Comparison of ENCODE assay signal across 8 cellular contexts in the genomic region with DNA sequence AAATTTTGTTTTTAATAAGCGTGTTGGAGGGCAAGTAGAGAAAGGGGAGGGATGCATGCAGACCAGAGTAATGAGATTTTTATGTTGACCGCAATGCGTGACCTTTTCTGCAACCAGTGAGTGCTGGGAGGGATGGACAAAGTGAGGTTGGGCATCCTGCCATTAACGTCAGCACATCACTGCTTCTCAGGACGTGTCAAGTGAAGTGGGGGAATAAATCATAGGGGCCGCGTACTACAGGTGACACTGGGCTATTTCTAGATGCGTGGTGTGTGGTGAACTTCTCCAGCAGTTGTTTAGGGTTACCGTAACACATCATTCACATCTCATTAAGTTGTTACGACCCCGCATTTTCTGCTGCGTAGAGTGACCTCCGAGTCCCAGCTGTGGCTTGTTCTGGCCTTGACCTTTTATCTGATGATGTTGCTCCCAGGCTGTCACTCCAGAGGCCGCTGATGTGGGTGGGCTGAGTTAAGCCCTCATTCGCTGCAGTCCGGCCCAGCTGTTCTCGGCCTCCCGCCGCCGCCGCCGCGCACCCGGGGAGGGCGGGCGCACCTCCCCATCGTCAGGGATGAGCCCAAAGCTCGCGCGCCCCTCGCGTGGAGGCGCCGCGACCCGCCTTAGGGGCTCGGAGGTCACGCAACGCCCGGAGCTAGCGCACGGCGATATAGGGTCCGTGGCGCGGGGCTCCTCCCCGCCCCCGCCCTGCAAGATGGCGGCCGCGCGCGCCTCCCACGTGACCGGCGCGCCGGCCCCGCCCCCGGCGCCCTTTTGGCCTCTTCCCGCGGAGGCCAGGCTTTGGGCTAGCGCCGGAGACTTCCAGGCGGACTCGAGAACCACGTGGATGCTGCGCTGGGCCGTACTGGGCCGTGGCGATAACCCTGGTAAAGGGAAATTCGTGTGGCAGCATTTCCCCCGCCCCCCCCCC. TPM values are rescaled to one million over a fixed set of nuclear protein-coding genes. Genes with fewer than 3 reads are reported as not detected.
DNase-seq lines count a peak whose midpoint lies in the region; ATAC-seq, FAIRE-seq and TF ChIP-seq lines count a peak whose summit lies in the region.

No MANE protein-coding gene starts in this region.

- H3K27ac ChIP-seq in IMR-90 (ENCODE audit: insufficient read depth, low read length) = peak overlapping the region; percentile 96

- H3K23ac ChIP-seq in IMR-90 (ENCODE audit: low read depth, low read length) = peak overlapping the region; percentile 98

- CTCF ChIA-PET in IMR-90 (lab: Yijun Ruan, JAX) = interaction anchor here (0.5 kb wide), 1 partner anchor 59 kb away, joined by 3 read pairs; no protein-coding TSS in a partner anchor

- H3K14ac ChIP-seq in IMR-90 (replicated peaks; ENCODE audit: low read depth, low read length) = peak overlapping the region; percentile 99

- H3K18ac ChIP-seq in IMR-90 (ENCODE audit: low read depth, low read length) = peak overlapping the region; percentile 80

- no peaks in the 10 kb centered on the region for H3K9me3 Mint-ChIP-seq in natural killer cell treated with Interleukin-12 subunit alpha and Interleukin-12 subunit beta and Interleukin-15 and Interleukin-18, amount 100 ng/mL, for 72 hours

- TF ChIP-seq POLR2A in IMR-90 (IDR thresholded peaks at IDR 0.05; ENCODE audit: low read depth, low read length) = 0 out of 2 replicates have a peak, but pooled peaks have one; percentile 52

- H4K91ac ChIP-seq in IMR-90 (ENCODE audit: insufficient read depth, low read depth, low read length) = peak overlapping the region; percentile 76

- peaks cover 3% of the 10 kb centered on the region; the same call in 1 of the 2 replicates for H3K4me1 ChIP-seq in IMR-90 (ENCODE audit: control insufficient read depth, insufficient read depth, low read length)

- peak overlapping the region; percentile 99 for H3K4me2 ChIP-seq in IMR-90 (ENCODE audit: low read depth, low read length)

- H3K36me3 ChIP-seq in IMR-90 (ENCODE audit: control insufficient read depth, insufficient read depth, low read length) = no peaks in the 10 kb centered on the region

- no peaks in the 10 kb centered on the region for H3K9me3 ChIP-seq in IMR-90 (ENCODE audit: control insufficient read depth, insufficient read depth, low read length)

- no peaks in the 10 kb centered on the region for H3K27me3 ChIP-seq in IMR-90 (ENCODE audit: control insufficient read depth, insufficient read depth, low read length)

- intact Hi-C loops in IMR-90 (cut with micrococcal nuclease) = loop anchor here (1.0 to 10.0 kb wide), 7 partner anchors 189 to 908 kb away; a partner anchor contains a TSS

- peak overlapping the region; percentile 73; the same call in 1 of the 2 replicates for H2BK120ac ChIP-seq in IMR-90 (ENCODE audit: low read depth, low read length)

- H3K4me3 ChIP-seq in IMR-90 (ENCODE audit: insufficient read depth, low read depth, low read length) (peak overlapping the region; percentile 97), fibroblast of the aortic adventitia (ENCODE audit: low read depth, low read length) (peak overlapping the region; percentile 87)

- POLR2A ChIA-PET in IMR-90 (lab: Charles Lee; ENCODE audit: unreplicated experiment) = no interaction called here

- peak overlapping the region; percentile 93 to 97 for H3K27ac Mint-ChIP-seq in natural killer cell treated with Interleukin-12 subunit alpha and Interleukin-12 subunit beta and Interleukin-15 and Interleukin-18, amount 100 ng/mL, for 72 hours

- H2AK9ac ChIP-seq in IMR-90 (replicated peaks; ENCODE audit: low read depth, low read length, poor library complexity) = peak overlapping the region; percentile 70

- peak overlapping the region; percentile 94 for H2BK5ac ChIP-seq in IMR-90 (ENCODE audit: low read depth, low read length, poor library complexity, severe bottlenecking)

- peaks cover 25 to 40% of the 10 kb centered on the region in 2 donors for H3K4me1 Mint-ChIP-seq in natural killer cell treated with Interleukin-12 subunit alpha and Interleukin-12 subunit beta and Interleukin-15 and Interleukin-18, amount 100 ng/mL, for 72 hours (ENCODE audit: low read depth in 2 of 2)

- BruUV-seq in IMR-90 (replicated peaks; lab: Mats Ljungman, UMichigan) = no TSS peak

- H3K79me1 ChIP-seq in IMR-90 (ENCODE audit: low read depth in 1 of 2, low read length in 2 of 2) = peaks cover 10 to 36% of the 10 kb centered on the region in 2 experiments

- WGBS in IMR-90 (ENCODE audit: extremely low coverage in 2 of 2, insufficient read length in 1 of 2), 2 experiments = 0% methylated on average over 12 of the region's 74 CpGs; no CpG with 5 or more reads in 1 of the 2 experiments

- no peak for TF ChIP-seq RAD21 in IMR-90 (IDR thresholded peaks at IDR 0.05; ENCODE audit: low read length)

- ATAC-seq in GM19023 (IDR thresholded peaks at IDR 0.05; ENCODE audit: unreplicated experiment) (peak; percentile 19), IMR-90 (ENCODE audit: low read depth) (peak; percentile 33)
- ATAC-seq in natural killer cell treated with Interleukin-12 subunit alpha and Interleukin-12 subunit beta and Interleukin-15 and Interleukin-18, amount 100 ng/mL, for 72 hours = peak; percentile 50 to 61

- peak overlapping the region; percentile 84 for H3K56ac ChIP-seq in IMR-90 (ENCODE audit: extremely low read depth, insufficient read depth, low read length)

- peak; percentile 77 for FAIRE-seq in RCC 7860 (lab: Jason Lieb, UNC)

- H2BK20ac ChIP-seq in IMR-90 (ENCODE audit: low read depth, low read length) = 0 out of 2 replicates have a peak overlapping the region, but pooled peaks have one; percentile 21

- TF ChIP-seq CTCF in IMR-90 (conservative IDR thresholded peaks at IDR 0.05; ENCODE audit: low read depth, low read length) (no peak), fibroblast of the aortic adventitia (IDR thresholded peaks at IDR 0.05; ENCODE audit: insufficient read depth, low read length) (no peak)

- H2AFZ ChIP-seq in IMR-90 (replicated peaks; ENCODE audit: low read length, poor library complexity) = peak overlapping the region; percentile 97

- peak overlapping the region; percentile 93 for H4K5ac ChIP-seq in IMR-90 (ENCODE audit: low read depth, low read length)

- dilution Hi-C loops in IMR-90 (cut with HindIII; ENCODE audit: low sequenced_read_pairs, unreplicated experiment) = no loop called here

- H3K27me3 Mint-ChIP-seq in natural killer cell treated with Interleukin-12 subunit alpha and Interleukin-12 subunit beta and Interleukin-15 and Interleukin-18, amount 100 ng/mL, for 72 hours = no peaks in the 10 kb centered on the region

- in situ Hi-C loops in IMR-90 (cut with MboI; ENCODE audit: low sequenced_read_pairs) = no loop called here

- H3K9me1 ChIP-seq in IMR-90 (ENCODE audit: insufficient read depth, low read length) = peaks cover 7% of the 10 kb centered on the region

- H3K4ac ChIP-seq in IMR-90 (ENCODE audit: low read depth, low read length) = peak overlapping the region; percentile 89

- peaks cover 17% of the 10 kb centered on the region for H3K36me3 Mint-ChIP-seq in natural killer cell treated with Interleukin-12 subunit alpha and Interleukin-12 subunit beta and Interleukin-15 and Interleukin-18, amount 100 ng/mL, for 72 hours

- peak overlapping the region; percentile 16; the same call in 1 of the 2 replicates for H2AK5ac ChIP-seq in IMR-90 (ENCODE audit: low read depth, low read length)

- H4K20me1 ChIP-seq in IMR-90 (ENCODE audit: insufficient read depth, low read length) = peaks cover 3% of the 10 kb centered on the region; the same call in 1 of the 2 replicates

- DNase-seq in AG08396 (ENCODE audit: low spot score) (peak; percentile 91), IMR-90 (peak; percentile 80), RCC 7860 (ENCODE audit: low spot score) (peak; percentile 71), fibroblast of the aortic adventitia (ENCODE audit: low read depth) (peak; percentile 77)
- DNase-seq in activated effector memory CD4-positive, alpha-beta T cell treated with Interleukin-2 at 50 U/mL for 16 hours = peak; percentile 55
- DNase-seq in natural killer cell treated with Interleukin-12 subunit alpha and Interleukin-12 subunit beta and Interleukin-15 and Interleukin-18, amount 100 ng/mL, for 72 hours (ENCODE audit: low spot score) = peak; percentile 83
- DNase-seq in stimulated activated naive CD4-positive, alpha-beta T cell treated with Interleukin-2 at 50 U/mL for 16 hours (lab: John Stamatoyannopoulos, UW) = peak; percentile 53

- peak overlapping the region; percentile 90 to 95 for H4K8ac ChIP-seq in IMR-90 (ENCODE audit: low read depth in 2 of 2, low read length in 2 of 2)

- H2BK15ac ChIP-seq in IMR-90 (ENCODE audit: low read depth, low read length) = 0 out of 3 replicates have a peak overlapping the region, but pooled peaks have one; percentile 9

- H3K9ac ChIP-seq in IMR-90 (ENCODE audit: low read depth, low read length) = peak overlapping the region; percentile 92

- H3K4me3 Mint-ChIP-seq in natural killer cell treated with Interleukin-12 subunit alpha and Interleukin-12 subunit beta and Interleukin-15 and Interleukin-18, amount 100 ng/mL, for 72 hours = peak overlapping the region; percentile 99

TF ChIP-seq in IMR-90, 13 proteins besides CTCF, POLR2A, EP300 and RAD21:
- TF ChIP-seq, protein P1, sequence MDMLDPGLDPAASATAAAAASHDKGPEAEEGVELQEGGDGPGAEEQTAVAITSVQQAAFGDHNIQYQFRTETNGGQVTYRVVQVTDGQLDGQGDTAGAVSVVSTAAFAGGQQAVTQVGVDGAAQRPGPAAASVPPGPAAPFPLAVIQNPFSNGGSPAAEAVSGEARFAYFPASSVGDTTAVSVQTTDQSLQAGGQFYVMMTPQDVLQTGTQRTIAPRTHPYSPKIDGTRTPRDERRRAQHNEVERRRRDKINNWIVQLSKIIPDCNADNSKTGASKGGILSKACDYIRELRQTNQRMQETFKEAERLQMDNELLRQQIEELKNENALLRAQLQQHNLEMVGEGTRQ (IDR thresholded peaks at IDR 0.05; ENCODE audit: low read depth, low read length) = peak; percentile 93
- no peak for TF ChIP-seq SMC3 (IDR thresholded peaks at IDR 0.05; ENCODE audit: low read depth, low read length)
- TF ChIP-seq MXI1 (IDR thresholded peaks at IDR 0.05; ENCODE audit: borderline replicate concordance, low read depth, low read length) = peak; percentile 83
- peak; percentile 83; the same call in 1 of the 2 replicates for TF ChIP-seq MAZ (IDR thresholded peaks at IDR 0.05; ENCODE audit: borderline replicate concordance, low read depth, low read length)
- TF ChIP-seq FOS (IDR thresholded peaks at IDR 0.05; ENCODE audit: low read depth, low read length) = no peak
TF ChIP-seq in IMR-90: peak in this region for 3.

RNA-seq across cellular contexts. Expression of a gene that starts 3.5 kb away (rescaled TPM):
- 2.2 and 3.6 TPM in 2 replicates for total RNA-seq in IMR-90 (2012; rRNA removed)
- 3.2 and 4.1 TPM in 2 replicates for polyA plus RNA-seq in IMR-90 (2012; rRNA removed)
- 1.5 and 2.1 TPM in 2 replicates for polyA plus RNA-seq in IMR-90 (2012; cell fraction: cytosol; rRNA removed)
- 5.9 and 9.1 TPM in 2 replicates for polyA plus RNA-seq in IMR-90 (2012; cell fraction: nucleus; rRNA removed; ENCODE audit: low replicate concordance)
- total RNA-seq in fibroblast of the aortic adventitia (ENCODE audit: low replicate concordance) = 9.9 and 12.8 TPM in 2 replicates
- 10 to 100 TPM; 46.3 to 51.2 TPM for total RNA-seq in natural killer cell treated with Interleukin-12 subunit alpha and Interleukin-12 subunit beta and Interleukin-15 and Interleukin-18, amount 100 ng/mL, for 72 hours

Comparison
In these comparisons a context has a peak if more than half of its experiments do, and no peak if none do; other contexts are left out.
1. Peak in every context shown above with its lines: DNase-seq, ATAC-seq, H3K4me3 ChIP-seq and H3K27ac ChIP-seq.